In the genomic region with DNA sequence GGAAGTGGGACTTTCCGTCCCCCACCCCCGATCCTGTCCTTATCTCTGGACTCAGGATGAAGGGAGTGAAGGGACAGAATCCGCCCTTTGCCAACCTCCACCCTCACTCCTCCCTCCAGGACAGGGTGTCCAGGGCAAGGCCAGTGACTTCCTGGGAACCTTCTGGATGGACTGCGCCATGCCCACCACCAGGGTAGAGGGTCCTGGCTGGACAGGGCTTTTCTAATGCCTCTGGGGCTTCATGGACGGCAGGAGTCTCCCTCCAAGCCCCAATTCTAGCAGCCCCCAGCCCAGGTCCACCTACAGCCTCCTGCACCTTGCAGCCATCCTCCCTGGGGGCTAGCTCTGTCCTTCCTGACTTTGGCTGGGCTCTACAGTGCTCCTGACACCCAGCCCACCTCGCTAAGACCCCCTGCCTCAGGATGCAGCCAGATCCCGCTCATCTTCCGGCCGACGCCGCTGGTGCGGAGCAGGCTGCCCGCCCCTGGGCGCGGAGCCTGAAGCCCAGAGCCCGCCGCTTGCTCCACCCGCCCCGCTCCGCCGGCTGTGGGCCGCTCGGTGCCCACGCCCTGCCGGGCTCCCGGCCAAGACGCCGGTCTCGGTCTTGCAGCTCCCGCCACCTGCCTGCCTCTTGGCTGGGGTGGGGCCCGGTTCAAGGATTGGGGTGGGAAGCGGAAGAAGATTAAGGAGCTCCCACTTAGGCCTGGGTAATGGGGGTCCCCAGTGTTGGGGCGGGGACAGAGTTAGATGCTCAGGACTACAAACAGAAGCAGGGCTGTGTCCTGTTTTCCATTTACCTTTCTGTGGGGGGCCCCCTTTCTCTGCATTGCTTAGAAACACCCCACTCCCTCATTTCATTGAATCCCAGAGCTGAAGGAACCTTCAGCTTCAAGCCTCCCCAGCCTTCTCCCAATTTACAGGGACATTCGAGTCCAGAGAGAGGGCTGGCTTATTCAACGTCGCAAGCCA, we compare ENCODE assay signal across 8 cellular contexts.
A peak's percentile ranks its signal among the peaks of the same experiment; 100 is the strongest.
DNase-seq lines count a peak whose midpoint lies in the region; ATAC-seq and TF ChIP-seq lines count a peak whose summit lies in the region.

No MANE protein-coding gene starts in this region.

- WGBS in transverse colon (ENCODE audit: low coverage in 1 of 2), 2 donors: 19 to 26% methylated on average over 7 to 21 of the region's 36 CpGs
- WGBS in smooth muscle cell (ENCODE audit: low lambda C conversion rate): 92% methylated on average over 36 of the region's 36 CpGs

- intact Hi-C loops in CD8-positive, alpha-beta T cell (cut with DNase I, micrococcal nuclease): no loop called here
- intact Hi-C loops in transverse colon (cut with DNase I; ENCODE audit: low total_unique reads): no loop called here

- peaks cover 29% of the 10 kb centered on the region for H3K4me1 ChIP-seq in CD8-positive, alpha-beta T cell (ENCODE audit: insufficient read depth, low read length)
- no peaks in the 10 kb centered on the region for H3K4me1 ChIP-seq in KMS-11 (ENCODE audit: low read depth, poor library complexity, severe bottlenecking)
- peaks cover 5 to 11% (median 11%) of the 10 kb centered on the region in 4 donors for H3K4me1 ChIP-seq in transverse colon
- no peaks in the 10 kb centered on the region for H3K4me1 ChIP-seq in smooth muscle cell (ENCODE audit: low read depth)

- in situ Hi-C loops in transverse colon (cut with MboI; ENCODE audit: low pct_ligation_motif_present in 1 of 4, low pct_unique_long_range_greater_than_20kb in 1 of 4, low sequenced_read_pairs in 3 of 4): loop anchor here in 1 of 4 donors (25.0 kb wide), 1 partner anchor 1838 kb away; a partner anchor contains a TSS

- peak overlapping the region; percentile 63 for H3K4me2 ChIP-seq in KMS-11
- no peak overlapping the region for H3K4me2 ChIP-seq in smooth muscle cell

- H3K79me2 ChIP-seq in KMS-11 (ENCODE audit: insufficient read depth, low read depth) (no peaks in the 10 kb centered on the region), smooth muscle cell (ENCODE audit: low read depth) (no peaks in the 10 kb centered on the region)

- no peak overlapping the region for H3K27ac ChIP-seq in CD8-positive, alpha-beta T cell (ENCODE audit: low read depth, low read length)
- H3K27ac ChIP-seq in KMS-11 (no peak overlapping the region), transverse colon (no peak overlapping the region), smooth muscle cell (ENCODE audit: low read depth) (no peak overlapping the region)

- no peaks in the 10 kb centered on the region for H3K9me3 ChIP-seq in CD8-positive, alpha-beta T cell (ENCODE audit: low read length)
- H3K9me3 ChIP-seq in transverse colon (no peaks in the 10 kb centered on the region), smooth muscle cell (replicated peaks; ENCODE audit: low read depth) (no peaks in the 10 kb centered on the region)

- peaks cover 8% of the 10 kb centered on the region for H3K27me3 Mint-ChIP-seq in CD8-positive, alpha-beta T cell (ENCODE audit: low read depth)
- H3K27me3 Mint-ChIP-seq in activated naive CD8-positive, alpha-beta T cell treated with anti-CD3 and anti-CD28 coated beads for 36 hours: no peaks in the 10 kb centered on the region

- no peaks in the 10 kb centered on the region for H3K27me3 ChIP-seq in CD8-positive, alpha-beta T cell (ENCODE audit: insufficient read depth, low read length)
- H3K27me3 ChIP-seq in KMS-11 (ENCODE audit: insufficient read depth, low read depth): no peaks in the 10 kb centered on the region
- H3K27me3 ChIP-seq in transverse colon: peaks cover 39% of the 10 kb centered on the region
- peaks cover 8% of the 10 kb centered on the region for H3K27me3 ChIP-seq in smooth muscle cell (ENCODE audit: low read depth)

- CTCF ChIA-PET in CD8-positive, alpha-beta T cell (lab: Charles Lee): no interaction called here

- H3K27ac Mint-ChIP-seq in CD8-positive, alpha-beta T cell: no peak overlapping the region
- no peak overlapping the region for H3K27ac Mint-ChIP-seq in activated naive CD8-positive, alpha-beta T cell treated with anti-CD3 and anti-CD28 coated beads for 36 hours

- peak overlapping the region; percentile 57 for H2AFZ ChIP-seq in KMS-11 (ENCODE audit: low read depth)
- H2AFZ ChIP-seq in smooth muscle cell (ENCODE audit: low read depth): no peak overlapping the region

- no peak for ATAC-seq in CD8-positive, alpha-beta T cell
- ATAC-seq in HG02884 (IDR thresholded peaks at IDR 0.05; ENCODE audit: unreplicated experiment): no peak
- no peak for ATAC-seq in GM21576 (IDR thresholded peaks at IDR 0.05; ENCODE audit: unreplicated experiment)

- no peak for TF ChIP-seq POLR2A in transverse colon (IDR thresholded peaks at IDR 0.05)

- no peak overlapping the region; the same call in 1 of the 2 replicates for H3K9ac ChIP-seq in KMS-11
- H3K9ac ChIP-seq in smooth muscle cell (ENCODE audit: low read depth): no peak overlapping the region

- no peak for TF ChIP-seq CTCF in CD8-positive, alpha-beta T cell (IDR thresholded peaks at IDR 0.05)
- TF ChIP-seq CTCF in KMS-11 (conservative IDR thresholded peaks at IDR 0.05; ENCODE audit: low read depth, low read length) (no peak), transverse colon (IDR thresholded peaks at IDR 0.05) (no peak), smooth muscle cell (IDR thresholded peaks at IDR 0.05; ENCODE audit: borderline replicate concordance, insufficient read depth, poor library complexity, severe bottlenecking) (no peak)

- TF ChIP-seq EP300 in transverse colon (IDR thresholded peaks at IDR 0.05; ENCODE audit: low read depth): no peak

- H3K9me3 Mint-ChIP-seq in CD8-positive, alpha-beta T cell: no peaks in the 10 kb centered on the region
- no peaks in the 10 kb centered on the region for H3K9me3 Mint-ChIP-seq in activated naive CD8-positive, alpha-beta T cell treated with anti-CD3 and anti-CD28 coated beads for 36 hours

- H3K36me3 ChIP-seq in CD8-positive, alpha-beta T cell (ENCODE audit: insufficient read depth, low read length): no peaks in the 10 kb centered on the region
- H3K36me3 ChIP-seq in KMS-11 (ENCODE audit: insufficient read depth) (no peaks in the 10 kb centered on the region), transverse colon (no peaks in the 10 kb centered on the region), smooth muscle cell (ENCODE audit: low read depth) (no peaks in the 10 kb centered on the region)

- peak overlapping the region; percentile 65 for H3K4me3 Mint-ChIP-seq in CD8-positive, alpha-beta T cell
- no peak overlapping the region for H3K4me3 Mint-ChIP-seq in activated naive CD8-positive, alpha-beta T cell treated with anti-CD3 and anti-CD28 coated beads for 36 hours

- H3K36me3 Mint-ChIP-seq in CD8-positive, alpha-beta T cell: no peaks in the 10 kb centered on the region
- H3K36me3 Mint-ChIP-seq in activated naive CD8-positive, alpha-beta T cell treated with anti-CD3 and anti-CD28 coated beads for 36 hours: no peaks in the 10 kb centered on the region

- H4K20me1 ChIP-seq in KMS-11 (ENCODE audit: insufficient read depth): no peaks in the 10 kb centered on the region
- no peaks in the 10 kb centered on the region for H4K20me1 ChIP-seq in smooth muscle cell (ENCODE audit: low read depth)

- H3F3A ChIP-seq in smooth muscle cell (ENCODE audit: low read depth): no peaks in the 10 kb centered on the region

- H3K4me3 ChIP-seq in CD8-positive, alpha-beta T cell (ENCODE audit: low read depth, low read length): no peak overlapping the region
- H3K4me3 ChIP-seq in KMS-11 (IDR thresholded peaks at IDR 0.05; ENCODE audit: insufficient read depth, low read depth, low read length): no peak overlapping the region
- H3K4me3 ChIP-seq in transverse colon: peak overlapping the region in 2 of 4 donors; percentile 14 to 17
- H3K4me3 ChIP-seq in smooth muscle cell: no peak overlapping the region

- POLR2A ChIA-PET in CD8-positive, alpha-beta T cell (lab: Charles Lee): no interaction called here

- H3K4me1 Mint-ChIP-seq in CD8-positive, alpha-beta T cell (ENCODE audit: low read depth): peaks cover 28% of the 10 kb centered on the region
- H3K4me1 Mint-ChIP-seq in activated naive CD8-positive, alpha-beta T cell treated with anti-CD3 and anti-CD28 coated beads for 36 hours: peaks cover 33% of the 10 kb centered on the region

- peak in 2 of 7 experiments; percentile 26 to 55 for DNase-seq in CD8-positive, alpha-beta T cell
- peak; percentile 47 for DNase-seq in activated naive CD8-positive, alpha-beta T cell treated with anti-CD3 and anti-CD28 coated beads for 36 hours
- peak; percentile 43 for DNase-seq in islet precursor cell
- DNase-seq in transverse colon: peak; percentile 77
- no peak for DNase-seq in smooth muscle cell (lab: John Stamatoyannopoulos, UW; ENCODE audit: unreplicated experiment)
